Comparison of ENCODE assay signal across 1 cellular context in genomic region chr11:74749127-74749964, GRCh38.
TF ChIP-seq lines count a peak whose summit lies in the region.

No MANE protein-coding gene starts in this region.

TF ChIP-seq in SK-N-SH, 30 proteins besides CTCF, POLR2A, EP300 and RAD21 (continued from another document):
- TF ChIP-seq IRF3 (IDR thresholded peaks at IDR 0.05; ENCODE audit: low read depth, low read length): no peak
- TF ChIP-seq GATA2 (CRISPR knock-in tag; IDR thresholded peaks at IDR 0.05): no peak
- TF ChIP-seq PBX3 (IDR thresholded peaks at IDR 0.05): no peak
- TF ChIP-seq NFIC (IDR thresholded peaks at IDR 0.05; ENCODE audit: borderline replicate concordance): no peak
- TF ChIP-seq TCF12 (IDR thresholded peaks at IDR 0.05): no peak
- no peak for TF ChIP-seq GABPA (IDR thresholded peaks at IDR 0.05; ENCODE audit: low read depth)
- no peak for TF ChIP-seq USF1 (IDR thresholded peaks at IDR 0.05; ENCODE audit: borderline replicate concordance, low read depth)
- no peak for TF ChIP-seq REST (IDR thresholded peaks at IDR 0.05; ENCODE audit: low read depth, low read length)
- no peak for TF ChIP-seq EZH2phosphoT487 (IDR thresholded peaks at IDR 0.05; ENCODE audit: borderline replicate concordance, low read depth)
- TF ChIP-seq NRF1 (IDR thresholded peaks at IDR 0.05; ENCODE audit: low read depth, low read length): no peak
- TF ChIP-seq ZBTB33 (IDR thresholded peaks at IDR 0.05; ENCODE audit: borderline replicate concordance, low read depth): no peak
